Comparison of ENCODE assay signal across 20 cellular contexts in genomic region chr15:80834402-80834801, GRCh38. TPM values are rescaled to one million over a fixed set of nuclear protein-coding genes. Genes with fewer than 3 reads are reported as not detected.
"Had no signal": no experiment of that assay in that cellular context is flagged by ENCODE, and none has a peak within 500 bp of the region (broad histone marks: within the 10 kb centered on the region; RNA-seq: fewer than 3 reads in every experiment).

No MANE protein-coding gene starts in this region.

- H3K79me2 ChIP-seq: hepatocyte had no signal

- ATAC-seq: naive thymus-derived CD8-positive, alpha-beta T cell; stimulated activated naive B cell treated with anti-CD40 and anti-IgM and Interleukin-4, amounts not matched to agents 10 μg/mL and 1 μg/mL and 100 μg/mL, for 72 hours; stimulated activated naive CD8-positive, alpha-beta T cell treated with anti-CD3 and anti-CD28 coated beads, Interleukin-15, amount 100 ng/mL, for 72 hours had no signal

- FAIRE-seq: endothelial cell of umbilical vein had no signal

- H2AFZ ChIP-seq: hepatocyte had no signal

- H3K4me2 ChIP-seq: hepatocyte had no signal

- H3K27me3 ChIP-seq: colonic mucosa, hepatocyte, right atrium auricular region, sigmoid colon, testis, transverse colon, uterus had no signal

- H3K27ac ChIP-seq: colonic mucosa, hepatocyte, neutrophil, right atrium auricular region, skin epidermis, testis, uterus had no signal

- H3K4me3 ChIP-seq: colonic mucosa, hepatocyte, right atrium auricular region, sigmoid colon, skin epidermis, testis, transverse colon, uterus had no signal

- DNase-seq: colonic mucosa; dermis blood vessel endothelial cell; endodermal cell; erythroblast; foreskin melanocyte; head of caudate nucleus; naive thymus-derived CD8-positive, alpha-beta T cell; sigmoid colon; stimulated activated CD4-positive, alpha-beta T cell treated with anti-CD3 and anti-CD28 coated beads, Interleukin-2, amount 100 ng/mL, for 24 hours; stimulated activated CD4-positive, alpha-beta T cell treated with anti-CD3 and anti-CD28 coated beads, Interleukin-4, amount 100 ng/mL, for 4 hours; stimulated activated naive B cell treated with anti-CD40 and anti-IgM and Interleukin-4, amounts not matched to agents 10 μg/mL and 1 μg/mL and 100 μg/mL, for 72 hours; stimulated activated naive CD8-positive, alpha-beta T cell treated with anti-CD3 and anti-CD28 coated beads, Interleukin-15, amount 100 ng/mL, for 72 hours; testis; transverse colon; uterus had no signal

- H3K9me3 ChIP-seq: colonic mucosa, neutrophil, right atrium auricular region, sigmoid colon, testis, transverse colon, uterus had no signal

- H3K4me1 ChIP-seq: right atrium auricular region, testis, uterus had no signal

- H3K36me3 ChIP-seq: colonic mucosa, neutrophil, right atrium auricular region, sigmoid colon, transverse colon, uterus had no signal

RNA-seq across cellular contexts. Expression of gene CEMIP, which starts 55.2 kb away (rescaled TPM):
- total RNA-seq: endothelial cell of umbilical vein; naive thymus-derived CD8-positive, alpha-beta T cell had no signal
